Comparison of ENCODE assay signal across 17 cellular contexts in genomic region chr5:36168737-36169136, GRCh38. TPM values are rescaled to one million over a fixed set of nuclear protein-coding genes. Genes with fewer than 3 reads are reported as not detected.
DNase-seq lines count a peak whose midpoint lies in the region; ATAC-seq and TF ChIP-seq lines count a peak whose summit lies in the region.
"Had no signal": no experiment of that assay in that cellular context is flagged by ENCODE, and none has a peak within 500 bp of the region (broad histone marks: within the 10 kb centered on the region; RNA-seq: fewer than 3 reads in every experiment).

No MANE protein-coding gene starts in this region.

- no peak overlapping the region for H3K4me3 ChIP-seq in PC-9
- H3K4me3 ChIP-seq: BLaER1, K562 had no signal

- H3K9me2 ChIP-seq in PC-9 (ENCODE audit: insufficient read depth): no peaks in the 10 kb centered on the region

- no peak for DNase-seq in activated CD4-positive, alpha-beta memory T cell treated with anti-CD3 and anti-CD28 coated beads, Interleukin-2, amount 10 ng/mL, durations not matched to agents 7 days and 5 days
- no peak for DNase-seq in activated CD4-positive, alpha-beta memory T cell treated with anti-CD3 and anti-CD28 coated beads for 36 hours
- DNase-seq in PC-9: peak in 1 of 2 experiments; percentile 83
- DNase-seq in central memory CD4-positive, alpha-beta T cell: peak; percentile 44
- DNase-seq in stimulated activated effector memory CD8-positive, alpha-beta T cell treated with anti-CD3 and anti-CD28 coated beads, Interleukin-12 subunit alpha, Interleukin-12 subunit beta, amount 100 ng/mL, for 72 hours (ENCODE audit: low spot score in 2 of 2): no peak
- DNase-seq in medulla oblongata (ENCODE audit: extremely low spot score): no peak
- DNase-seq: DMS 273 treated with DMSO at 0.1 percent for 48 hours, GDM1, HCEC 1CT, MV-4-11, NCI-H1417 treated with DMSO at 0.1 percent for 48 hours, NCI-H2029, NCI-H2171, NCI-H446 treated with DMSO at 0.1 percent for 48 hours had no signal

- no peaks in the 10 kb centered on the region for H3F3A ChIP-seq in PC-9 (ENCODE audit: insufficient read depth, low read depth)

- H3K4me3 Mint-ChIP-seq in activated CD4-positive, alpha-beta memory T cell treated with anti-CD3 and anti-CD28 coated beads, Interleukin-2, amount 10 ng/mL, durations not matched to agents 7 days and 5 days: no peak overlapping the region
- no peak overlapping the region for H3K4me3 Mint-ChIP-seq in activated CD4-positive, alpha-beta memory T cell treated with anti-CD3 and anti-CD28 coated beads for 36 hours
- no peak overlapping the region for H3K4me3 Mint-ChIP-seq in stimulated activated effector memory CD8-positive, alpha-beta T cell treated with anti-CD3 and anti-CD28 coated beads, Interleukin-12 subunit alpha, Interleukin-12 subunit beta, amount 100 ng/mL, for 72 hours

- POLR2A ChIA-PET in activated CD4-positive, alpha-beta memory T cell treated with anti-CD3 and anti-CD28 coated beads, Interleukin-2, amount 10 ng/mL, durations not matched to agents 7 days and 5 days (lab: Charles Lee): interaction anchor here (5.1 kb wide), 1 partner anchor 17 kb away, joined by 23 read pairs; the partner anchor contains the start of genes LMBRD2 and SKP2
- POLR2A ChIA-PET in activated CD4-positive, alpha-beta memory T cell treated with anti-CD3 and anti-CD28 coated beads for 36 hours (lab: Charles Lee): no interaction called here
- POLR2A ChIA-PET in PC-9 (lab: Charles Lee; ENCODE audit: unreplicated experiment): no interaction called here

- H3K36me3 Mint-ChIP-seq in activated CD4-positive, alpha-beta memory T cell treated with anti-CD3 and anti-CD28 coated beads, Interleukin-2, amount 10 ng/mL, durations not matched to agents 7 days and 5 days (ENCODE audit: low read depth): peaks cover 76% of the 10 kb centered on the region
- H3K36me3 Mint-ChIP-seq in activated CD4-positive, alpha-beta memory T cell treated with anti-CD3 and anti-CD28 coated beads for 36 hours: peaks cover 52% of the 10 kb centered on the region
- H3K36me3 Mint-ChIP-seq in stimulated activated effector memory CD8-positive, alpha-beta T cell treated with anti-CD3 and anti-CD28 coated beads, Interleukin-12 subunit alpha, Interleukin-12 subunit beta, amount 100 ng/mL, for 72 hours: peaks cover 99% of the 10 kb centered on the region

- no peak overlapping the region for H2AFZ ChIP-seq in PC-9

- H3K9me3 Mint-ChIP-seq in activated CD4-positive, alpha-beta memory T cell treated with anti-CD3 and anti-CD28 coated beads, Interleukin-2, amount 10 ng/mL, durations not matched to agents 7 days and 5 days: no peaks in the 10 kb centered on the region
- no peaks in the 10 kb centered on the region for H3K9me3 Mint-ChIP-seq in activated CD4-positive, alpha-beta memory T cell treated with anti-CD3 and anti-CD28 coated beads for 36 hours
- H3K9me3 Mint-ChIP-seq in stimulated activated effector memory CD8-positive, alpha-beta T cell treated with anti-CD3 and anti-CD28 coated beads, Interleukin-12 subunit alpha, Interleukin-12 subunit beta, amount 100 ng/mL, for 72 hours: no peaks in the 10 kb centered on the region

- peaks cover 58% of the 10 kb centered on the region for H3K36me3 ChIP-seq in PC-9 (ENCODE audit: low read depth)

- no peaks in the 10 kb centered on the region for H3K27me3 ChIP-seq in PC-9 (ENCODE audit: insufficient read depth, low read depth)
- H3K27me3 ChIP-seq: BLaER1 had no signal

- no TSS peak for BruUV-seq in PC-9 (replicated peaks; lab: Mats Ljungman, UMichigan)

- intact Hi-C loops in activated CD4-positive, alpha-beta memory T cell treated with anti-CD3 and anti-CD28 coated beads for 36 hours (cut with micrococcal nuclease): no loop called here
- intact Hi-C loops in PC-9 (cut with micrococcal nuclease; ENCODE audit: unreplicated experiment): no loop called here

- H4K20me1 ChIP-seq in PC-9 (ENCODE audit: insufficient read depth): no peaks in the 10 kb centered on the region; the same call in 1 of the 2 replicates

- no peaks in the 10 kb centered on the region for H3K4me1 ChIP-seq in PC-9 (replicated peaks; ENCODE audit: insufficient read depth)
- H3K4me1 ChIP-seq: BLaER1 had no signal

- TF ChIP-seq CTCF in PC-9 (conservative IDR thresholded peaks at IDR 0.05): no peak

- H3K27ac Mint-ChIP-seq in activated CD4-positive, alpha-beta memory T cell treated with anti-CD3 and anti-CD28 coated beads, Interleukin-2, amount 10 ng/mL, durations not matched to agents 7 days and 5 days: peak overlapping the region; percentile 70
- no peak overlapping the region for H3K27ac Mint-ChIP-seq in activated CD4-positive, alpha-beta memory T cell treated with anti-CD3 and anti-CD28 coated beads for 36 hours
- peak overlapping the region; percentile 20 for H3K27ac Mint-ChIP-seq in stimulated activated effector memory CD8-positive, alpha-beta T cell treated with anti-CD3 and anti-CD28 coated beads, Interleukin-12 subunit alpha, Interleukin-12 subunit beta, amount 100 ng/mL, for 72 hours

- H3K4me1 Mint-ChIP-seq in activated CD4-positive, alpha-beta memory T cell treated with anti-CD3 and anti-CD28 coated beads, Interleukin-2, amount 10 ng/mL, durations not matched to agents 7 days and 5 days: peaks cover 16% of the 10 kb centered on the region
- peaks cover 11% of the 10 kb centered on the region for H3K4me1 Mint-ChIP-seq in activated CD4-positive, alpha-beta memory T cell treated with anti-CD3 and anti-CD28 coated beads for 36 hours (ENCODE audit: low read depth)
- peaks cover 3% of the 10 kb centered on the region for H3K4me1 Mint-ChIP-seq in stimulated activated effector memory CD8-positive, alpha-beta T cell treated with anti-CD3 and anti-CD28 coated beads, Interleukin-12 subunit alpha, Interleukin-12 subunit beta, amount 100 ng/mL, for 72 hours

- H3K27me3 Mint-ChIP-seq in activated CD4-positive, alpha-beta memory T cell treated with anti-CD3 and anti-CD28 coated beads, Interleukin-2, amount 10 ng/mL, durations not matched to agents 7 days and 5 days: no peaks in the 10 kb centered on the region
- no peaks in the 10 kb centered on the region for H3K27me3 Mint-ChIP-seq in activated CD4-positive, alpha-beta memory T cell treated with anti-CD3 and anti-CD28 coated beads for 36 hours

- CTCF ChIA-PET in activated CD4-positive, alpha-beta memory T cell treated with anti-CD3 and anti-CD28 coated beads, Interleukin-2, amount 10 ng/mL, durations not matched to agents 7 days and 5 days (lab: Charles Lee): interaction anchor here (1.1 to 2.6 kb wide), 2 partner anchors 10 to 90 kb away, joined by 3 to 7 read pairs; no protein-coding TSS in a partner anchor
- CTCF ChIA-PET in activated CD4-positive, alpha-beta memory T cell treated with anti-CD3 and anti-CD28 coated beads for 36 hours (lab: Charles Lee): interaction anchor here (1.1 kb wide), 1 partner anchor 89 kb away, joined by 3 read pairs; no protein-coding TSS in a partner anchor
- CTCF ChIA-PET in PC-9 (lab: Charles Lee): interaction anchor here (0.6 kb wide), 1 partner anchor 8 kb away, joined by 8 read pairs; no protein-coding TSS in a partner anchor

- peak overlapping the region; percentile 10 for H3K27ac ChIP-seq in PC-9
- H3K27ac ChIP-seq: BLaER1 had no signal

- no peaks in the 10 kb centered on the region for H3K79me2 ChIP-seq in PC-9 (ENCODE audit: low read depth)

- ATAC-seq in stimulated activated effector memory CD8-positive, alpha-beta T cell treated with anti-CD3 and anti-CD28 coated beads, Interleukin-12 subunit alpha, Interleukin-12 subunit beta, amount 100 ng/mL, for 72 hours: no peak
- ATAC-seq in HG03439 (IDR thresholded peaks at IDR 0.05; ENCODE audit: unreplicated experiment): no peak
- ATAC-seq: K562 had no signal

- H3K4me2 ChIP-seq in PC-9: no peak overlapping the region
- H3K4me2 ChIP-seq: BLaER1 had no signal

- H3K9me3 ChIP-seq in PC-9 (ENCODE audit: insufficient read depth, low read depth): no peaks in the 10 kb centered on the region
- H3K9me3 ChIP-seq: BLaER1 had no signal

RNA-seq across cellular contexts. Expression of gene SKP2, which starts 16.8 kb away (rescaled TPM):
- total RNA-seq in activated CD4-positive, alpha-beta memory T cell treated with anti-CD3 and anti-CD28 coated beads, Interleukin-2, amount 10 ng/mL, durations not matched to agents 7 days and 5 days: 10 to 100 TPM; 33.1 to 37.9 TPM
- 10 to 100 TPM; 33.1 to 34.7 TPM for total RNA-seq in activated CD4-positive, alpha-beta memory T cell treated with anti-CD3 and anti-CD28 coated beads for 36 hours
- 121 and 153 TPM in 2 replicates for total RNA-seq in PC-9 (2021)

RNA-seq across cellular contexts. Expression of gene LMBRD2, which starts 17.1 kb away (rescaled TPM):
- total RNA-seq in activated CD4-positive, alpha-beta memory T cell treated with anti-CD3 and anti-CD28 coated beads, Interleukin-2, amount 10 ng/mL, durations not matched to agents 7 days and 5 days: 10 to 100 TPM; 13.2 to 14.4 TPM
- total RNA-seq in activated CD4-positive, alpha-beta memory T cell treated with anti-CD3 and anti-CD28 coated beads for 36 hours: 10 to 100 TPM in 1 of 2 experiments, 1 to 10 TPM in 1; 8.1 to 10.0 TPM
- total RNA-seq in PC-9 (2021): 8.5 and 18.0 TPM in 2 replicates
